Comparison of ENCODE assay signal across 25 cellular contexts in the genomic region with DNA sequence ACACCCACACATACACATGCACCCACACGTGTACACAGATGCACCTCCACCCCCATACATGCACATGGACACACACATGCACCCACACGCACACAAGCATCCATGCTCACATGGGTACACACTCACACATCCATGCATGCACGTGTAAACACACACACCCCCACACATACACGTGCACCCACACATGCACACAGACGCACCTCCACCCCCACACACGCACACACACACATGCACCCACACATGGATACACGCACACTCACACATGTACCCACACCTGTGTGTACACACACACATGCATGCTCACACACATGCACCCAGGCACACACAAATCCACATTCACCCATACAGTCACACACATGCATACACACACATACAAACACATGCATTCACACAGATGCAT. TPM values are rescaled to one million over a fixed set of nuclear protein-coding genes. Genes with fewer than 3 reads are reported as not detected.
"Had no signal": no experiment of that assay in that cellular context is flagged by ENCODE, and none has a peak within 500 bp of the region (broad histone marks: within the 10 kb centered on the region; RNA-seq: fewer than 3 reads in every experiment).

No MANE protein-coding gene starts in this region.

- DNase-seq: effector CD8-positive, alpha-beta T cell; heart left ventricle; hippocampal formation; naive thymus-derived CD4-positive, alpha-beta T cell; nucleus accumbens; ovary; right cardiac atrium; small intestine; stimulated activated CD4-positive, alpha-beta T cell treated with anti-CD3 and anti-CD28 coated beads, Interleukin-12 subunit alpha, Interleukin-12 subunit beta, amount 100 ng/mL, for 4 hours; stimulated activated CD4-positive, alpha-beta T cell treated with anti-CD3 and anti-CD28 coated beads, Interleukin-2, amount 100 ng/mL, for 48 hours; stimulated activated naive CD8-positive, alpha-beta T cell treated with anti-CD3 and anti-CD28 coated beads, Interleukin-15, Interleukin-2, amounts not matched to agents 100 U/mL and 50 U/mL, for 24 hours; tibial artery had no signal

- H3K27me3 Mint-ChIP-seq: naive thymus-derived CD4-positive, alpha-beta T cell; progenitor cell of endocrine pancreas had no signal

- H3K36me3 ChIP-seq: ovary had no signal

- H3K27ac Mint-ChIP-seq: progenitor cell of endocrine pancreas had no signal

- ATAC-seq: esophagus mucosa; naive thymus-derived CD4-positive, alpha-beta T cell; stimulated activated naive CD8-positive, alpha-beta T cell treated with anti-CD3 and anti-CD28 coated beads, Interleukin-15, Interleukin-2, amounts not matched to agents 100 U/mL and 50 U/mL, for 24 hours had no signal

- H3K27ac ChIP-seq: coronary artery, heart left ventricle, ovary, suprapubic skin, tibial artery had no signal

- H3K4me3 ChIP-seq: coronary artery, heart left ventricle, ovary, suprapubic skin, tibial artery had no signal

- H3K4me1 ChIP-seq: heart left ventricle, suprapubic skin, tibial artery had no signal

- H3K27me3 ChIP-seq: heart left ventricle, ovary, suprapubic skin, tibial artery had no signal

- H3K9me3 ChIP-seq: heart left ventricle, ovary, suprapubic skin, tibial artery had no signal

- H3K4me3 Mint-ChIP-seq: naive thymus-derived CD4-positive, alpha-beta T cell had no signal

- FAIRE-seq: endometrium, frontal cortex, small intestine had no signal

RNA-seq across cellular contexts. Expression of a gene that starts 37.5 kb away (rescaled TPM):
- total RNA-seq: dermis microvascular lymphatic vessel endothelial cell; glomerular endothelial cell; kidney epithelial cell; lung microvascular endothelial cell; mesenteric fat pad; naive thymus-derived CD4-positive, alpha-beta T cell; progenitor cell of endocrine pancreas had no signal
- polyA plus RNA-seq: fibroblast of lung; naive thymus-derived CD4-positive, alpha-beta T cell; neural cell had no signal
